1 cellular context compared by ENCODE assay signal in the genomic region with DNA sequence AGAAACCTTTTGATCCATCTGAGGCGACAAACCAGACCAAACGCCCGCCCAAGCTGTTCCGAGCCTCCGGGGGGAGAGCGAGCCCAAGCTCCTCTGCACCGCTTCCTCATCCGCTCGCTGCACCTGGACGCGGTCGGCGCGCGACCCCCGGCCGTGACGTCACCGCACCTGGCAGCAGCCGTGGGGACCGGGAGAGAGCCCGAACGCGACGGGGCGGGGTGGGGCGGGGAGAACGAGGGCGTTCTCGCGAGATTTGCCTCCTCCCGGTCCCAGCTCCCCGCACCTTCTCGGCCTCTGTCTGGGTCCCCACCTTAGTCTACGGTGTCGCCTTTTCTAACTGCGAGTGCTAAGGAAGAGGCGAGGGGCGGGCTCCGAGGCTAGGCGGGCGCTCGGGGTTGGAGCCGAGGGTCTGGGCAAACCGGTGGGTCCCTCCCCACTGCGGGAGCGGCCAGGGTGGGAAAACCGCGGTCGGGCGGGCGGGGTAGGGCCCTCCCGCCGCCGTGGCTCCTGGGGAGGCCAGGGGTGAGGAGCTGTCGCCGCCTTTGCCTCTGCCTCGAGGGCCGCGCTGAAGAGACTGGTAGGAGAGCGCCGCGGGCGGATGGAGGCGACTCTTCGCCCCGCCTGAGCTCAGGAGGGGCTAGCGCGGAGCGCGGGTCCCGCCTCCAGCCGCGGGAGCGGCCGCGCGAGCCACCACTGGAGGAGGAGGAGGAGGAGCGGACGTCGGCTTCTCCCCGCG.
TF ChIP-seq lines count a peak whose summit lies in the region.

A gene with protein sequence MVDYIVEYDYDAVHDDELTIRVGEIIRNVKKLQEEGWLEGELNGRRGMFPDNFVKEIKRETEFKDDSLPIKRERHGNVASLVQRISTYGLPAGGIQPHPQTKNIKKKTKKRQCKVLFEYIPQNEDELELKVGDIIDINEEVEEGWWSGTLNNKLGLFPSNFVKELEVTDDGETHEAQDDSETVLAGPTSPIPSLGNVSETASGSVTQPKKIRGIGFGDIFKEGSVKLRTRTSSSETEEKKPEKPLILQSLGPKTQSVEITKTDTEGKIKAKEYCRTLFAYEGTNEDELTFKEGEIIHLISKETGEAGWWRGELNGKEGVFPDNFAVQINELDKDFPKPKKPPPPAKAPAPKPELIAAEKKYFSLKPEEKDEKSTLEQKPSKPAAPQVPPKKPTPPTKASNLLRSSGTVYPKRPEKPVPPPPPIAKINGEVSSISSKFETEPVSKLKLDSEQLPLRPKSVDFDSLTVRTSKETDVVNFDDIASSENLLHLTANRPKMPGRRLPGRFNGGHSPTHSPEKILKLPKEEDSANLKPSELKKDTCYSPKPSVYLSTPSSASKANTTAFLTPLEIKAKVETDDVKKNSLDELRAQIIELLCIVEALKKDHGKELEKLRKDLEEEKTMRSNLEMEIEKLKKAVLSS (plus strand): TSS at position 293 of the 736 bp plus-strand sequence. CDS start 456 bp downstream, outside the sequence.

TF ChIP-seq in HepG2, 621 proteins besides CTCF, POLR2A, EP300 and RAD21 (continued from another document and continues in another):
- TF ChIP-seq, protein P1, sequence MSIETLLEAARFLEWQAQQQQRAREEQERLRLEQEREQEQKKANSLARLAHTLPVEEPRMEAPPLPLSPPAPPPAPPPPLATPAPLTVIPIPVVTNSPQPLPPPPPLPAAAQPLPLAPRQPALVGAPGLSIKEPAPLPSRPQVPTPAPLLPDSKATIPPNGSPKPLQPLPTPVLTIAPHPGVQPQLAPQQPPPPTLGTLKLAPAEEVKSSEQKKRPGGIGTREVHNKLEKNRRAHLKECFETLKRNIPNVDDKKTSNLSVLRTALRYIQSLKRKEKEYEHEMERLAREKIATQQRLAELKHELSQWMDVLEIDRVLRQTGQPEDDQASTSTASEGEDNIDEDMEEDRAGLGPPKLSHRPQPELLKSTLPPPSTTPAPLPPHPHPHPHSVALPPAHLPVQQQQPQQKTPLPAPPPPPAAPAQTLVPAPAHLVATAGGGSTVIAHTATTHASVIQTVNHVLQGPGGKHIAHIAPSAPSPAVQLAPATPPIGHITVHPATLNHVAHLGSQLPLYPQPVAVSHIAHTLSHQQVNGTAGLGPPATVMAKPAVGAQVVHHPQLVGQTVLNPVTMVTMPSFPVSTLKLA (IDR thresholded peaks at IDR 0.05): no peak
- TF ChIP-seq ZNF660 (CRISPR knock-in tag; IDR thresholded peaks at IDR 0.05; ENCODE audit: borderline replicate concordance, low read depth): 0 out of 2 replicates have a peak, but pooled peaks have one; percentile 14
- 0 out of 2 replicates have a peak, but pooled peaks have one; percentile 43 for TF ChIP-seq NCOA1 (CRISPR knock-in tag; IDR thresholded peaks at IDR 0.05)
- TF ChIP-seq, protein P2, sequence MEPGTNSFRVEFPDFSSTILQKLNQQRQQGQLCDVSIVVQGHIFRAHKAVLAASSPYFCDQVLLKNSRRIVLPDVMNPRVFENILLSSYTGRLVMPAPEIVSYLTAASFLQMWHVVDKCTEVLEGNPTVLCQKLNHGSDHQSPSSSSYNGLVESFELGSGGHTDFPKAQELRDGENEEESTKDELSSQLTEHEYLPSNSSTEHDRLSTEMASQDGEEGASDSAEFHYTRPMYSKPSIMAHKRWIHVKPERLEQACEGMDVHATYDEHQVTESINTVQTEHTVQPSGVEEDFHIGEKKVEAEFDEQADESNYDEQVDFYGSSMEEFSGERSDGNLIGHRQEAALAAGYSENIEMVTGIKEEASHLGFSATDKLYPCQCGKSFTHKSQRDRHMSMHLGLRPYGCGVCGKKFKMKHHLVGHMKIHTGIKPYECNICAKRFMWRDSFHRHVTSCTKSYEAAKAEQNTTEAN (CRISPR knock-in tag; conservative IDR thresholded peaks at IDR 0.05): no peak
- TF ChIP-seq RFXAP (CRISPR knock-in tag; IDR thresholded peaks at IDR 0.05; ENCODE audit: borderline replicate concordance): peak; percentile 43; the same call in 1 of the 2 replicates
- no peak for TF ChIP-seq TBX3 (IDR thresholded peaks at IDR 0.05; ENCODE audit: borderline replicate concordance)
- TF ChIP-seq BCL6 (CRISPR knock-in tag; IDR thresholded peaks at IDR 0.05): peak; percentile 54; the same call in 1 of the 2 replicates
- peak; percentile 55; the same call in 1 of the 2 replicates for TF ChIP-seq MED13 (CRISPR knock-in tag; IDR thresholded peaks at IDR 0.05)
- no peak for TF ChIP-seq EZH2 (conservative IDR thresholded peaks at IDR 0.05; ENCODE audit: low read depth, low read length)
- no peak for TF ChIP-seq ZNF562 (CRISPR knock-in tag; IDR thresholded peaks at IDR 0.05; ENCODE audit: borderline replicate concordance)
- no peak for TF ChIP-seq ZNF703 (CRISPR knock-in tag; IDR thresholded peaks at IDR 0.05; ENCODE audit: borderline replicate concordance)
- TF ChIP-seq ZNF672 (CRISPR knock-in tag; IDR thresholded peaks at IDR 0.05): 0 out of 2 replicates have a peak, but pooled peaks have one; percentile 59
- TF ChIP-seq, protein P3, sequence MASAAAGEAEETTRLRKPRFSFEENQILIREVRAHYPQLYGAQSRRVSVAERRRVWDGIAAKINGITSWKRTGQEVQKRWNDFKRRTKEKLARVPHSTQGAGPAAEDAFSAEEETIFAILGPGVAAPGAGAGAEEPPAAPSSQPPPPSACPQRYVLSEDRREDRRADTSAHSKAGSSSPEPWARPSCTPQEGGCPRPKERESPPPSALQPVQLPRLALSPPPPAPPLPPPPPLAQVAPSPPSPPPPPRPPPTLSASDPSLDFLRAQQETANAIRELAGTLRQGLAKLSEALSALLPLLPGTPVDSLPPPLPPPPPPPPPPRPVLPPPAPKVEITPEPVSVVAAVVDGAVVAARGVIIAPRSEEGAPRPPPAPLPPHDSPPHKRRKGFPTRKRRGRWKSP (CRISPR knock-in tag; IDR thresholded peaks at IDR 0.05): no peak
- peak; percentile 54; the same call in 1 of the 2 replicates for TF ChIP-seq ZFP90 (CRISPR knock-in tag; IDR thresholded peaks at IDR 0.05; ENCODE audit: borderline replicate concordance)
- TF ChIP-seq, protein P4, sequence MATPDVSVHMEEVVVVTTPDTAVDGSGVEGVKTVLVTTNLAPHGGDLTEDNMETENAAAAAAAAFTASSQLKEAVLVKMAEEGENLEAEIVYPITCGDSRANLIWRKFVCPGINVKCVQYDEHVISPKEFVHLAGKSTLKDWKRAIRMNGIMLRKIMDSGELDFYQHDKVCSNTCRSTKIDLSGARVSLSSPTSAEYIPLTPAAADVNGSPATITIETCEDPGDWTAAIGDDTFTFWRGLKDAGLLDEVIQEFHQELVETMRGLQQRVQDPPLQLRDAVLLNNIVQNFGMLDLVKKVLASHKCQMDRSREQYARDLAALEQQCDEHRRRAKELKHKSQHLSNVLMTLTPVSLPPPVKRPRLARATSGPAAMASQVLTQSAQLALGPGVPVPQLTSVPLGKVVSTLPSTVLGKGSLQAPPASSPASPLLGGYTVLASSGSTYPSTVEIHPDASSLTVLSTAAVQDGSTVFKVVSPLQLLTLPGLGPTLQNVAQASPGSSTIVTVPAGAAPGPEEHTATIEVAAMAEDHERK (CRISPR knock-in tag; IDR thresholded peaks at IDR 0.05; ENCODE audit: low read depth): 0 out of 2 replicates have a peak, but pooled peaks have one; percentile 44
- no peak for TF ChIP-seq RELA (CRISPR knock-in tag; IDR thresholded peaks at IDR 0.05)
- TF ChIP-seq GABPA (IDR thresholded peaks at IDR 0.05; ENCODE audit: low read depth, low read length): no peak
- no peak for TF ChIP-seq GABPA (CRISPR knock-in tag; IDR thresholded peaks at IDR 0.05; ENCODE audit: low read depth)
- TF ChIP-seq, protein P5, sequence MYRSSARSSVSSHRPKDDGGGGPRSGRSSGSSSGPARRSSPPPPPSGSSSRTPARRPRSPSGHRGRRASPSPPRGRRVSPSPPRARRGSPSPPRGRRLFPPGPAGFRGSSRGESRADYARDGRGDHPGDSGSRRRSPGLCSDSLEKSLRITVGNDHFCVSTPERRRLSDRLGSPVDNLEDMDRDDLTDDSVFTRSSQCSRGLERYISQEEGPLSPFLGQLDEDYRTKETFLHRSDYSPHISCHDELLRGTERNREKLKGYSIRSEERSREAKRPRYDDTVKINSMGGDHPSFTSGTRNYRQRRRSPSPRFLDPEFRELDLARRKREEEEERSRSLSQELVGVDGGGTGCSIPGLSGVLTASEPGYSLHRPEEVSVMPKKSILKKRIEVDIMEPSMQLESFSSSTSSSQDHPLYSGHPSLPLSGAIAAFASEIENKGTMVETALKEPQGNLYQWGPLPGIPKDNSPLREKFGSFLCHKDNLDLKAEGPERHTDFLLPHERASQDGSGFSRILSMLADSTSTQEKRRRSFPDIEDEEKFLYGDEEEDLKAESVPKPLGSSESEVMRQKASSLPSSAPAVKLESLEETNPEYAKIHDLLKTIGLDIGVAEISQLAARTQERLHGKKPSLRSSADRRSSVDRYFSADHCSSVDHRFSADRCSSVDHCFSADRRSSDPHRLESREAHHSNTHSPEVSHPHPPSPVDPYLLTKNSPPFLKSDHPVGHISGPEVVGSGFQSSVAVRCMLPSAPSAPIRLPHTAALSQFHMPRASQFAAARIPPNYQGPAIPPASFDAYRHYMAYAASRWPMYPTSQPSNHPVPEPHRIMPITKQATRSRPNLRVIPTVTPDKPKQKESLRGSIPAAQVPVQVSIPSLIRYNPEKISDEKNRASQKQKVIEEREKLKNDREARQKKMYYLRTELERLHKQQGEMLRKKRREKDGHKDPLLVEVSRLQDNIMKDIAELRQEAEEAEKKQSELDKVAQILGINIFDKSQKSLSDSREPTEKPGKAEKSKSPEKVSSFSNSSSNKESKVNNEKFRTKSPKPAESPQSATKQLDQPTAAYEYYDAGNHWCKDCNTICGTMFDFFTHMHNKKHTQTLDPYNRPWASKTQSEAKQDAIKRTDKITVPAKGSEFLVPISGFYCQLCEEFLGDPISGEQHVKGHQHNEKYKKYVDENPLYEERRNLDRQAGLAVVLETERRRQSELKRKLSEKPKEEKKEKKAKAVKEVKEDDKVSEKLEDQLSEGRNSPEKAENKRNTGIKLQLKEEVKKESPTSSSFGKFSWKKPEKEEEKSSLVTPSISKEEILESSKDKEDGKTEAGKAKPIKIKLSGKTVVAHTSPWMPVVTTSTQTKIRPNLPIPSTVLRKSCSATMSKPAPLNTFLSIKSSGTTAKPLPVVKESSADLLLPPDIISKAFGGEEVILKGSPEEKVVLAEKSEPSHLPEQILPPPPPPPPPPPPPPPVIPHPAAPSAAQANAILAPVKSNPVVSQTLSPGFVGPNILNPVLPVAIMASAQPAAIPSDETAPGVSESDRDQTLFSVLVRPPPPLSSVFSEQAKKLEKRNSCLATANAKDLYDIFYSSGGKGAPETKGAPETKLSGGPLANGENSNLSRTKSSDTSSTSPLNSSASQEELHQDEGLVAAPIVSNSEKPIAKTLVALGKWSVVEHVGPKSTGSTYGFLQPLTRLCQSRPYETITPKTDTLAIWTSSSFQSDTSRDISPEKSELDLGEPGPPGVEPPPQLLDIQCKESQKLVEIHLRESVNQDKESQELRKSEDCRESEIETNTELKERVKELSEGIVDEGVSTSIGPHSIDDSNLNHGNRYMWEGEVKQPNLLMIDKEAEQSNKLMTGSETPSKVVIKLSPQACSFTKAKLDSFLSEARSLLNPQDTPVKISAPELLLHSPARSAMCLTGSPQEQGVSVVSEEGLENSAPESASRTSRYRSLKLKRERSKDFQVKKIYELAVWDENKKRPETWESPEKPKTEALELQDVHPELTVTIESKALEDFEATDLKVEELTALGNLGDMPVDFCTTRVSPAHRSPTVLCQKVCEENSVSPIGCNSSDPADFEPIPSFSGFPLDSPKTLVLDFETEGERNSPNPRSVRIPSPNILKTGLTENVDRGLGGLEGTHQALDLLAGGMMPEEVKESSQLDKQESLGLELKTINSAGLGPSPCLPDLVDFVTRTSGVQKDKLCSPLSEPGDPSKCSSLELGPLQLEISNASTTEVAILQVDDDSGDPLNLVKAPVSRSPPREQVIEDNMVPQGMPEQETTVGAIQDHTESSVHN (CRISPR knock-in tag; IDR thresholded peaks at IDR 0.05): no peak
- TF ChIP-seq KAT7 (CRISPR knock-in tag; IDR thresholded peaks at IDR 0.05; ENCODE audit: borderline replicate concordance): peak; percentile 94; the same call in 1 of the 2 replicates
- peak; percentile 93 for TF ChIP-seq SRSF1 (optimal IDR thresholded peaks at IDR 0.05; ENCODE audit: low read depth, low read length)
- TF ChIP-seq, protein P6, sequence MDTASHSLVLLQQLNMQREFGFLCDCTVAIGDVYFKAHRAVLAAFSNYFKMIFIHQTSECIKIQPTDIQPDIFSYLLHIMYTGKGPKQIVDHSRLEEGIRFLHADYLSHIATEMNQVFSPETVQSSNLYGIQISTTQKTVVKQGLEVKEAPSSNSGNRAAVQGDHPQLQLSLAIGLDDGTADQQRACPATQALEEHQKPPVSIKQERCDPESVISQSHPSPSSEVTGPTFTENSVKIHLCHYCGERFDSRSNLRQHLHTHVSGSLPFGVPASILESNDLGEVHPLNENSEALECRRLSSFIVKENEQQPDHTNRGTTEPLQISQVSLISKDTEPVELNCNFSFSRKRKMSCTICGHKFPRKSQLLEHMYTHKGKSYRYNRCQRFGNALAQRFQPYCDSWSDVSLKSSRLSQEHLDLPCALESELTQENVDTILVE (CRISPR knock-in tag; IDR thresholded peaks at IDR 0.05): peak; percentile 58; the same call in 1 of the 2 replicates
- TF ChIP-seq, protein P7, sequence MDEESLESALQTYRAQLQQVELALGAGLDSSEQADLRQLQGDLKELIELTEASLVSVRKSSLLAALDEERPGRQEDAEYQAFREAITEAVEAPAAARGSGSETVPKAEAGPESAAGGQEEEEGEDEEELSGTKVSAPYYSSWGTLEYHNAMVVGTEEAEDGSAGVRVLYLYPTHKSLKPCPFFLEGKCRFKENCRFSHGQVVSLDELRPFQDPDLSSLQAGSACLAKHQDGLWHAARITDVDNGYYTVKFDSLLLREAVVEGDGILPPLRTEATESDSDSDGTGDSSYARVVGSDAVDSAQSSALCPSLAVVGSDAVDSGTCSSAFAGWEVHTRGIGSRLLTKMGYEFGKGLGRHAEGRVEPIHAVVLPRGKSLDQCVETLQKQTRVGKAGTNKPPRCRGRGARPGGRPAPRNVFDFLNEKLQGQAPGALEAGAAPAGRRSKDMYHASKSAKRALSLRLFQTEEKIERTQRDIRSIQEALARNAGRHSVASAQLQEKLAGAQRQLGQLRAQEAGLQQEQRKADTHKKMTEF (CRISPR knock-in tag; IDR thresholded peaks at IDR 0.05): peak; percentile 88
- TF ChIP-seq, protein P8, sequence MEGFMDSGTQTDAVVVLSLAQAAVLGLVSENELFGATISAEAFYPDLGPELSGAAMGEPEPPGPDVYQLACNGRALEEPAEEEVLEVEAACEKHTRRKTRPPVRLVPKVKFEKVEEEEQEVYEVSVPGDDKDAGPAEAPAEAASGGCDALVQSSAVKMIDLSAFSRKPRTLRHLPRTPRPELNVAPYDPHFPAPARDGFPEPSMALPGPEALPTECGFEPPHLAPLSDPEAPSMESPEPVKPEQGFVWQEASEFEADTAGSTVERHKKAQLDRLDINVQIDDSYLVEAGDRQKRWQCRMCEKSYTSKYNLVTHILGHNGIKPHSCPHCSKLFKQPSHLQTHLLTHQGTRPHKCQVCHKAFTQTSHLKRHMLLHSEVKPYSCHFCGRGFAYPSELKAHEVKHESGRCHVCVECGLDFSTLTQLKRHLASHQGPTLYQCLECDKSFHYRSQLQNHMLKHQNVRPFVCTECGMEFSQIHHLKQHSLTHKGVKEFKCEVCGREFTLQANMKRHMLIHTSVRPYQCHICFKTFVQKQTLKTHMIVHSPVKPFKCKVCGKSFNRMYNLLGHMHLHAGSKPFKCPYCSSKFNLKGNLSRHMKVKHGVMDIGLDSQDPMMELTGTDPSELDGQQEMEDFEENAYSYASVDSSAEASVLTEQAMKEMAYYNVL (CRISPR knock-in tag; IDR thresholded peaks at IDR 0.05; ENCODE audit: borderline replicate concordance): peak; percentile 70; the same call in 1 of the 2 replicates
- no peak for TF ChIP-seq SUZ12 (IDR thresholded peaks at IDR 0.05; ENCODE audit: low read depth, low read length)
- TF ChIP-seq NFE2 (CRISPR knock-in tag; IDR thresholded peaks at IDR 0.05): no peak
- no peak; the same call in 1 of the 2 replicates for TF ChIP-seq ZNF446 (CRISPR knock-in tag; IDR thresholded peaks at IDR 0.05)
- no peak for TF ChIP-seq DNMT3B (CRISPR knock-in tag; conservative IDR thresholded peaks at IDR 0.05)
- no peak for TF ChIP-seq ZNF790 (CRISPR knock-in tag; IDR thresholded peaks at IDR 0.05; ENCODE audit: borderline replicate concordance)
- TF ChIP-seq HHEX (CRISPR knock-in tag; IDR thresholded peaks at IDR 0.05): no peak
- TF ChIP-seq HMG20B (CRISPR knock-in tag; conservative IDR thresholded peaks at IDR 0.05): no peak; the same call in 1 of the 2 replicates
